Comparison of ENCODE assay signal across 2 cellular contexts in genomic region chr3:183178512-183178832, GRCh38.
TF ChIP-seq lines count a peak whose summit lies in the region.

No MANE protein-coding gene starts in this region.

TF ChIP-seq in SK-N-SH, 30 proteins besides CTCF, POLR2A, EP300 and RAD21:
- TF ChIP-seq PBX3 (IDR thresholded peaks at IDR 0.05) (no peak), RXRA (IDR thresholded peaks at IDR 0.05; ENCODE audit: borderline replicate concordance, low read depth) (no peak), RCOR1 (IDR thresholded peaks at IDR 0.05; ENCODE audit: low read length) (no peak), GATA2 (CRISPR knock-in tag; IDR thresholded peaks at IDR 0.05) (no peak), ZBTB33 (IDR thresholded peaks at IDR 0.05; ENCODE audit: borderline replicate concordance, low read depth) (no peak), ELF1 (IDR thresholded peaks at IDR 0.05) (no peak), USF2 (IDR thresholded peaks at IDR 0.05; ENCODE audit: borderline replicate concordance, low read depth, low read length) (no peak), FOXM1 (IDR thresholded peaks at IDR 0.05; ENCODE audit: low read depth) (no peak), GABPA (IDR thresholded peaks at IDR 0.05; ENCODE audit: low read depth) (no peak), MAX (IDR thresholded peaks at IDR 0.05; ENCODE audit: low read depth) (no peak), IRF3 (IDR thresholded peaks at IDR 0.05; ENCODE audit: low read depth, low read length) (no peak), RFX5 (IDR thresholded peaks at IDR 0.05; ENCODE audit: low read length) (no peak), FOXJ3 (CRISPR knock-in tag; IDR thresholded peaks at IDR 0.05) (no peak), SIN3A (IDR thresholded peaks at IDR 0.05; ENCODE audit: borderline replicate concordance, low read depth, low read length) (no peak), NFIC (IDR thresholded peaks at IDR 0.05; ENCODE audit: borderline replicate concordance) (no peak)

TF ChIP-seq in SK-N-SH treated with all-trans-retinoic acid at 6 μM for 48 hours, 23 proteins besides CTCF, POLR2A, EP300 and RAD21 (continued from another document):
- TF ChIP-seq POU6F1 (CRISPR knock-in tag; IDR thresholded peaks at IDR 0.05; ENCODE audit: borderline replicate concordance, low read depth) = no peak
- no peak for TF ChIP-seq PATZ1 (CRISPR knock-in tag; IDR thresholded peaks at IDR 0.05; ENCODE audit: borderline replicate concordance)
- TF ChIP-seq RARB (CRISPR knock-in tag; IDR thresholded peaks at IDR 0.05) = no peak
- no peak for TF ChIP-seq SNAI2 (CRISPR knock-in tag; IDR thresholded peaks at IDR 0.05)
- TF ChIP-seq ARNTL (CRISPR knock-in tag; IDR thresholded peaks at IDR 0.05; ENCODE audit: borderline replicate concordance, low read depth) = no peak
TF ChIP-seq in SK-N-SH treated with all-trans-retinoic acid at 6 μM for 48 hours: peak in this region for 0.
